ENCODE assay signal across 19 cellular contexts in genomic region chr6:148551226-148551625, GRCh38.
"Had no signal": no experiment of that assay in that cellular context is flagged by ENCODE, and none has a peak within 500 bp of the region (broad histone marks: within the 10 kb centered on the region; RNA-seq: fewer than 3 reads in every experiment).

No MANE protein-coding gene starts in this region.

- FAIRE-seq: RCC 7860 had no signal

- H3K4me2 ChIP-seq: SK-N-SH had no signal

- H3K9me2 ChIP-seq: SK-N-SH had no signal

- DNase-seq: IMR-90, KG1, MM.1S, NCI-H1092 treated with DMSO at 0.1 percent for 48 hours, NCI-H1436, NCI-H187, NCI-H2029, NCI-H2081 treated with DMSO at 0.1 percent for 48 hours, NCI-H2171, NCI-H446, NCI-H510A, NCI-H524 treated with DMSO at 0.1 percent for 48 hours, NCI-H69, NCI-H774, RPMI8226, SHP77, SK-N-SH had no signal

- H3K9me3 ChIP-seq: SK-N-SH had no signal

- ATAC-seq: HepG2 had no signal

- H3K9ac ChIP-seq: SK-N-SH had no signal
